1 cellular context compared by ENCODE assay signal in genomic region chr17:63446981-63447687, GRCh38.
TF ChIP-seq lines count a peak whose summit lies in the region.

No MANE protein-coding gene starts in this region.

TF ChIP-seq in K562, 482 proteins besides CTCF, POLR2A, EP300 and RAD21 (continued from another document and continues in another):
- TF ChIP-seq, protein P1, sequence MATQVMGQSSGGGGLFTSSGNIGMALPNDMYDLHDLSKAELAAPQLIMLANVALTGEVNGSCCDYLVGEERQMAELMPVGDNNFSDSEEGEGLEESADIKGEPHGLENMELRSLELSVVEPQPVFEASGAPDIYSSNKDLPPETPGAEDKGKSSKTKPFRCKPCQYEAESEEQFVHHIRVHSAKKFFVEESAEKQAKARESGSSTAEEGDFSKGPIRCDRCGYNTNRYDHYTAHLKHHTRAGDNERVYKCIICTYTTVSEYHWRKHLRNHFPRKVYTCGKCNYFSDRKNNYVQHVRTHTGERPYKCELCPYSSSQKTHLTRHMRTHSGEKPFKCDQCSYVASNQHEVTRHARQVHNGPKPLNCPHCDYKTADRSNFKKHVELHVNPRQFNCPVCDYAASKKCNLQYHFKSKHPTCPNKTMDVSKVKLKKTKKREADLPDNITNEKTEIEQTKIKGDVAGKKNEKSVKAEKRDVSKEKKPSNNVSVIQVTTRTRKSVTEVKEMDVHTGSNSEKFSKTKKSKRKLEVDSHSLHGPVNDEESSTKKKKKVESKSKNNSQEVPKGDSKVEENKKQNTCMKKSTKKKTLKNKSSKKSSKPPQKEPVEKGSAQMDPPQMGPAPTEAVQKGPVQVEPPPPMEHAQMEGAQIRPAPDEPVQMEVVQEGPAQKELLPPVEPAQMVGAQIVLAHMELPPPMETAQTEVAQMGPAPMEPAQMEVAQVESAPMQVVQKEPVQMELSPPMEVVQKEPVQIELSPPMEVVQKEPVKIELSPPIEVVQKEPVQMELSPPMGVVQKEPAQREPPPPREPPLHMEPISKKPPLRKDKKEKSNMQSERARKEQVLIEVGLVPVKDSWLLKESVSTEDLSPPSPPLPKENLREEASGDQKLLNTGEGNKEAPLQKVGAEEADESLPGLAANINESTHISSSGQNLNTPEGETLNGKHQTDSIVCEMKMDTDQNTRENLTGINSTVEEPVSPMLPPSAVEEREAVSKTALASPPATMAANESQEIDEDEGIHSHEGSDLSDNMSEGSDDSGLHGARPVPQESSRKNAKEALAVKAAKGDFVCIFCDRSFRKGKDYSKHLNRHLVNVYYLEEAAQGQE (CRISPR knock-in tag; IDR thresholded peaks at IDR 0.05; ENCODE audit: low read depth), result peak; percentile 69; the same call in 1 of the 2 replicates
- TF ChIP-seq, protein P2, sequence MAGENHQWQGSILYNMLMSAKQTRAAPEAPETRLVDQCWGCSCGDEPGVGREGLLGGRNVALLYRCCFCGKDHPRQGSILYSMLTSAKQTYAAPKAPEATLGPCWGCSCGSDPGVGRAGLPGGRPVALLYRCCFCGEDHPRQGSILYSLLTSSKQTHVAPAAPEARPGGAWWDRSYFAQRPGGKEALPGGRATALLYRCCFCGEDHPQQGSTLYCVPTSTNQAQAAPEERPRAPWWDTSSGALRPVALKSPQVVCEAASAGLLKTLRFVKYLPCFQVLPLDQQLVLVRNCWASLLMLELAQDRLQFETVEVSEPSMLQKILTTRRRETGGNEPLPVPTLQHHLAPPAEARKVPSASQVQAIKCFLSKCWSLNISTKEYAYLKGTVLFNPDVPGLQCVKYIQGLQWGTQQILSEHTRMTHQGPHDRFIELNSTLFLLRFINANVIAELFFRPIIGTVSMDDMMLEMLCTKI (IDR thresholded peaks at IDR 0.05; ENCODE audit: partially characterized antibody), result no peak
- TF ChIP-seq SP1 (CRISPR knock-in tag; IDR thresholded peaks at IDR 0.05) (no peak), ZNF518B (CRISPR knock-in tag; IDR thresholded peaks at IDR 0.05) (no peak), JUNB (CRISPR knock-in tag; conservative IDR thresholded peaks at IDR 0.05) (0 out of 2 replicates have a peak, but pooled peaks have one; percentile 24), ZNF79 (CRISPR knock-in tag; IDR thresholded peaks at IDR 0.05; ENCODE audit: low read depth) (peak; percentile 66; the same call in 1 of the 2 replicates), CEBPB (tag; IDR thresholded peaks at IDR 0.05) (0 out of 2 replicates have a peak, but pooled peaks have one; percentile 23), MIER1 (IDR thresholded peaks at IDR 0.05; ENCODE audit: low read depth) (0 out of 2 replicates have a peak, but pooled peaks have one; percentile 13), ZNF57 (CRISPR knock-in tag; IDR thresholded peaks at IDR 0.05) (no peak), POLR2B (IDR thresholded peaks at IDR 0.05; ENCODE audit: low read depth, partially characterized antibody) (peak; percentile 39), JUND (IDR thresholded peaks at IDR 0.05; ENCODE audit: borderline replicate concordance, low read depth, low read length) (no peak), JUND (tag; IDR thresholded peaks at IDR 0.05; ENCODE audit: borderline replicate concordance, low read depth, low read length) (no peak; the same call in 2 of the 3 replicates), NFE2L1 (tag; IDR thresholded peaks at IDR 0.05; ENCODE audit: borderline replicate concordance, low read depth) (no peak), NR4A1 (CRISPR knock-in tag; IDR thresholded peaks at IDR 0.05) (no peak), NR4A1 (tag; IDR thresholded peaks at IDR 0.05) (peak; percentile 53; the same call in 1 of the 2 replicates), RFX7 (CRISPR knock-in tag; IDR thresholded peaks at IDR 0.05) (no peak), MTF1 (CRISPR knock-in tag; IDR thresholded peaks at IDR 0.05; ENCODE audit: borderline replicate concordance) (no peak), RBM39 (optimal IDR thresholded peaks at IDR 0.05; ENCODE audit: low read depth, low read length) (no peak), NFRKB (IDR thresholded peaks at IDR 0.05; ENCODE audit: low read depth) (peak; percentile 82), NFXL1 (CRISPR knock-in tag; IDR thresholded peaks at IDR 0.05) (0 out of 2 replicates have a peak, but pooled peaks have one; percentile 42), POLR2G (IDR thresholded peaks at IDR 0.05; ENCODE audit: low read depth, low read length) (peak; percentile 72; the same call in 1 of the 2 replicates), FUS (optimal IDR thresholded peaks at IDR 0.05; ENCODE audit: low read depth, low read length) (no peak), KAT2B (IDR thresholded peaks at IDR 0.05; ENCODE audit: low read depth, low read length) (no peak), TBP (optimal IDR thresholded peaks at IDR 0.05; ENCODE audit: low read depth, low read length) (peak; percentile 13), ELK1 (CRISPR knock-in tag; IDR thresholded peaks at IDR 0.05) (no peak), ZNF584 (CRISPR knock-in tag; IDR thresholded peaks at IDR 0.05; ENCODE audit: low read depth) (peak; percentile 81), ZNF140 (CRISPR knock-in tag; IDR thresholded peaks at IDR 0.05) (no peak), CREM (IDR thresholded peaks at IDR 0.05; ENCODE audit: low read depth) (no peak), PTRF (tag; IDR thresholded peaks at IDR 0.05) (no peak), XRCC4 (IDR thresholded peaks at IDR 0.05; ENCODE audit: extremely low read depth, insufficient read depth, insufficient read length) (no peak), CEBPG (CRISPR knock-in tag; IDR thresholded peaks at IDR 0.05) (peak; percentile 89), CEBPG (tag; conservative IDR thresholded peaks at IDR 0.05 in 1 of 2, IDR thresholded peaks at IDR 0.05 in 1 of 2) (no peak), TEAD4 (IDR thresholded peaks at IDR 0.05; ENCODE audit: low read length) (no peak), TEAD4 (CRISPR knock-in tag; IDR thresholded peaks at IDR 0.05; ENCODE audit: borderline replicate concordance) (no peak), PHF8 (IDR thresholded peaks at IDR 0.05; ENCODE audit: borderline replicate concordance, low read length) (no peak; the same call in 1 of the 2 replicates), ZNF551 (CRISPR knock-in tag; IDR thresholded peaks at IDR 0.05) (no peak), NELFE (IDR thresholded peaks at IDR 0.05; ENCODE audit: insufficient read depth, insufficient read length) (no peak), TOE1 (IDR thresholded peaks at IDR 0.05; ENCODE audit: borderline replicate concordance) (no peak), TOE1 (CRISPR knock-in tag; IDR thresholded peaks at IDR 0.05; ENCODE audit: borderline replicate concordance, low read depth) (no peak), ARNT (IDR thresholded peaks at IDR 0.05) (no peak), MAZ (CRISPR knock-in tag; conservative IDR thresholded peaks at IDR 0.05 in 1 of 2, IDR thresholded peaks at IDR 0.05 in 1 of 2) (peak in 1 of 2 experiments; percentile 53; a peak in 2 of 4 replicates), ZFP36 (IDR thresholded peaks at IDR 0.05; ENCODE audit: low read depth, low read length, partially characterized antibody) (no peak), RBFOX2 (IDR thresholded peaks at IDR 0.05; ENCODE audit: low read depth, low read length) (peak; percentile 60), ZNF280B (CRISPR knock-in tag; IDR thresholded peaks at IDR 0.05) (no peak), IRF2 (CRISPR knock-in tag; IDR thresholded peaks at IDR 0.05) (no peak), ADNP (tag; IDR thresholded peaks at IDR 0.05) (no peak), XRCC5 (IDR thresholded peaks at IDR 0.05; ENCODE audit: low read depth, low read length) (no peak), E2F4 (CRISPR knock-in tag; IDR thresholded peaks at IDR 0.05; ENCODE audit: low read depth) (no peak)
- TF ChIP-seq, protein P3, sequence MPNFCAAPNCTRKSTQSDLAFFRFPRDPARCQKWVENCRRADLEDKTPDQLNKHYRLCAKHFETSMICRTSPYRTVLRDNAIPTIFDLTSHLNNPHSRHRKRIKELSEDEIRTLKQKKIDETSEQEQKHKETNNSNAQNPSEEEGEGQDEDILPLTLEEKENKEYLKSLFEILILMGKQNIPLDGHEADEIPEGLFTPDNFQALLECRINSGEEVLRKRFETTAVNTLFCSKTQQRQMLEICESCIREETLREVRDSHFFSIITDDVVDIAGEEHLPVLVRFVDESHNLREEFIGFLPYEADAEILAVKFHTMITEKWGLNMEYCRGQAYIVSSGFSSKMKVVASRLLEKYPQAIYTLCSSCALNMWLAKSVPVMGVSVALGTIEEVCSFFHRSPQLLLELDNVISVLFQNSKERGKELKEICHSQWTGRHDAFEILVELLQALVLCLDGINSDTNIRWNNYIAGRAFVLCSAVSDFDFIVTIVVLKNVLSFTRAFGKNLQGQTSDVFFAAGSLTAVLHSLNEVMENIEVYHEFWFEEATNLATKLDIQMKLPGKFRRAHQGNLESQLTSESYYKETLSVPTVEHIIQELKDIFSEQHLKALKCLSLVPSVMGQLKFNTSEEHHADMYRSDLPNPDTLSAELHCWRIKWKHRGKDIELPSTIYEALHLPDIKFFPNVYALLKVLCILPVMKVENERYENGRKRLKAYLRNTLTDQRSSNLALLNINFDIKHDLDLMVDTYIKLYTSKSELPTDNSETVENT (CRISPR knock-in tag; IDR thresholded peaks at IDR 0.05), result no peak
- TF ChIP-seq, protein P4, sequence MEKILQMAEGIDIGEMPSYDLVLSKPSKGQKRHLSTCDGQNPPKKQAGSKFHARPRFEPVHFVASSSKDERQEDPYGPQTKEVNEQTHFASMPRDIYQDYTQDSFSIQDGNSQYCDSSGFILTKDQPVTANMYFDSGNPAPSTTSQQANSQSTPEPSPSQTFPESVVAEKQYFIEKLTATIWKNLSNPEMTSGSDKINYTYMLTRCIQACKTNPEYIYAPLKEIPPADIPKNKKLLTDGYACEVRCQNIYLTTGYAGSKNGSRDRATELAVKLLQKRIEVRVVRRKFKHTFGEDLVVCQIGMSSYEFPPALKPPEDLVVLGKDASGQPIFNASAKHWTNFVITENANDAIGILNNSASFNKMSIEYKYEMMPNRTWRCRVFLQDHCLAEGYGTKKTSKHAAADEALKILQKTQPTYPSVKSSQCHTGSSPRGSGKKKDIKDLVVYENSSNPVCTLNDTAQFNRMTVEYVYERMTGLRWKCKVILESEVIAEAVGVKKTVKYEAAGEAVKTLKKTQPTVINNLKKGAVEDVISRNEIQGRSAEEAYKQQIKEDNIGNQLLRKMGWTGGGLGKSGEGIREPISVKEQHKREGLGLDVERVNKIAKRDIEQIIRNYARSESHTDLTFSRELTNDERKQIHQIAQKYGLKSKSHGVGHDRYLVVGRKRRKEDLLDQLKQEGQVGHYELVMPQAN (IDR thresholded peaks at IDR 0.05; ENCODE audit: borderline replicate concordance), result 0 out of 2 replicates have a peak, but pooled peaks have one; percentile 1
- TF ChIP-seq, protein P5, sequence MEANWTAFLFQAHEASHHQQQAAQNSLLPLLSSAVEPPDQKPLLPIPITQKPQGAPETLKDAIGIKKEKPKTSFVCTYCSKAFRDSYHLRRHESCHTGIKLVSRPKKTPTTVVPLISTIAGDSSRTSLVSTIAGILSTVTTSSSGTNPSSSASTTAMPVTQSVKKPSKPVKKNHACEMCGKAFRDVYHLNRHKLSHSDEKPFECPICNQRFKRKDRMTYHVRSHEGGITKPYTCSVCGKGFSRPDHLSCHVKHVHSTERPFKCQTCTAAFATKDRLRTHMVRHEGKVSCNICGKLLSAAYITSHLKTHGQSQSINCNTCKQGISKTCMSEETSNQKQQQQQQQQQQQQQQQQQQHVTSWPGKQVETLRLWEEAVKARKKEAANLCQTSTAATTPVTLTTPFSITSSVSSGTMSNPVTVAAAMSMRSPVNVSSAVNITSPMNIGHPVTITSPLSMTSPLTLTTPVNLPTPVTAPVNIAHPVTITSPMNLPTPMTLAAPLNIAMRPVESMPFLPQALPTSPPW (CRISPR knock-in tag; IDR thresholded peaks at IDR 0.05), result no peak
